In the genomic region with DNA sequence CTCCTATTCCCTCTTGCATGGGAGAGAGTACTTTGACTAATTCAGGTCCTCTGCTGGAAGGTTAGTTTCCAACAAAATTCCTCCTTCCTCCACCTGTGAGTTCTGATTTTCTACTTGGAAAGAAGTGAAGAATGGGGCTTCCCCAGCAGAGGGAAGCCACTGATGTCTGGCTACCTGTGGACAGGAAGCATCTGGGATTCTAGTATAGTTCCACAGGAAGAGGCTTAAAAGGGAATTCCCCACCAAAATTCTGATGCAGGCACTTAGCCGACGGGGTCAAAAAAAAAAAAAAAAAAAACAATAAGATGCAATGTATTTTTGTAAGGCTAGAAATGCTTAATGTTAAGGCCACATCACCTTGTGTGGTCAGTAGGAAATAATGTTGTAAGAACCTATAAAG, we compare ENCODE assay signal across 13 cellular contexts. TPM values are rescaled to one million over a fixed set of nuclear protein-coding genes. Genes with fewer than 3 reads are reported as not detected.
A peak's percentile ranks its signal among the peaks of the same experiment; 100 is the strongest.
DNase-seq lines count a peak whose midpoint lies in the region; ATAC-seq, FAIRE-seq and TF ChIP-seq lines count a peak whose summit lies in the region.
"Had no signal": no experiment of that assay in that cellular context is flagged by ENCODE, and none has a peak within 500 bp of the region (broad histone marks: within the 10 kb centered on the region; RNA-seq: fewer than 3 reads in every experiment).

No MANE protein-coding gene starts in this region.

- POLR2A ChIA-PET in endothelial cell of umbilical vein (lab: Charles Lee): interaction anchor here (1.1 to 1.2 kb wide), 2 partner anchors 38 to 46 kb away, joined by 3 to 5 read pairs; partner anchors contain the start of genes PCDHGC3 and PCDHGC4

- no peak overlapping the region for H3K4me2 ChIP-seq in endothelial cell of umbilical vein (ENCODE audit: insufficient read depth, low read length)

- H3K36me3 Mint-ChIP-seq in CD4-positive, CD25-positive, alpha-beta regulatory T cell: peaks cover 76% of the 10 kb centered on the region
- H3K36me3 Mint-ChIP-seq in osteocyte (ENCODE audit: unreplicated experiment): peaks cover 10% of the 10 kb centered on the region

- H3K27me3 ChIP-seq in CD4-positive, CD25-positive, alpha-beta regulatory T cell (ENCODE audit: control insufficient read depth, insufficient read depth, low read length): no peaks in the 10 kb centered on the region
- H3K27me3 ChIP-seq in SJCRH30 (no peaks in the 10 kb centered on the region), endothelial cell of umbilical vein (ENCODE audit: control insufficient read depth in 2 of 2, insufficient read depth in 2 of 2, low read length in 2 of 2) (no peaks in the 10 kb centered on the region)

- no peak for DNase-seq in CD4-positive, CD25-positive, alpha-beta regulatory T cell
- no peak for DNase-seq in SJCRH30
- DNase-seq in endothelial cell of umbilical vein (ENCODE audit: low read depth, low spot score): peak; percentile 62
- DNase-seq in osteocyte (ENCODE audit: extremely low spot score, unreplicated experiment): no peak
- DNase-seq in HUDEP-2 (lab: John Stamatoyannopoulos, UW; ENCODE audit: unreplicated experiment in 76 of 76): no peak
- no peak for DNase-seq in globus pallidus (ENCODE audit: low spot score)
- DNase-seq in activated gamma-delta T cell treated with Interleukin-2 at 50 U/mL for 16 hours: no peak
- DNase-seq: hippocampal formation; NCI-H1694 treated with DMSO at 0.1 percent for 48 hours; NK-92 treated with Interleukin-12 subunit alpha and Interleukin-12 subunit beta, amount 100 ng/mL, for 24 hours had no signal

- no peak for FAIRE-seq in endothelial cell of umbilical vein (lab: Jason Lieb, UNC)

- peaks cover 98% of the 10 kb centered on the region for H3K36me3 ChIP-seq in CD4-positive, CD25-positive, alpha-beta regulatory T cell (ENCODE audit: control insufficient read depth, insufficient read depth, low read length)
- H3K36me3 ChIP-seq in SJCRH30 (peaks cover 35% of the 10 kb centered on the region), endothelial cell of umbilical vein (ENCODE audit: control insufficient read depth in 2 of 2, extremely low read depth in 1 of 2, insufficient read depth in 2 of 2, low read length in 2 of 2) (peaks cover 8 to 14% of the 10 kb centered on the region in 2 experiments)

- no peak for TF ChIP-seq CTCF in endothelial cell of umbilical vein (IDR thresholded peaks at IDR 0.05; ENCODE audit: extremely low read depth in 1 of 2, insufficient read depth in 1 of 2, low read depth in 1 of 2, low read length in 2 of 2)
- no peak for TF ChIP-seq CTCF in osteocyte (IDR thresholded peaks at IDR 0.05)

- no peak overlapping the region for H3K9ac ChIP-seq in endothelial cell of umbilical vein (replicated peaks; ENCODE audit: extremely low read depth, insufficient read depth, low read length)

- H3K27ac ChIP-seq in CD4-positive, CD25-positive, alpha-beta regulatory T cell (ENCODE audit: insufficient read depth, low read length, poor library complexity, severe bottlenecking): no peak overlapping the region
- H3K27ac ChIP-seq in SJCRH30: peak overlapping the region; percentile 89
- peak overlapping the region; percentile 84 for H3K27ac ChIP-seq in endothelial cell of umbilical vein (ENCODE audit: insufficient read depth, low read depth, low read length)

- H3K27ac Mint-ChIP-seq in CD4-positive, CD25-positive, alpha-beta regulatory T cell: peak overlapping the region in 2 of 3 donors; percentile 23 to 51
- peak overlapping the region; percentile 97 for H3K27ac Mint-ChIP-seq in osteocyte (ENCODE audit: unreplicated experiment)

- H3K9me3 ChIP-seq in CD4-positive, CD25-positive, alpha-beta regulatory T cell (ENCODE audit: control insufficient read depth in 2 of 2, low read length in 2 of 2): no peaks in the 10 kb centered on the region
- H3K9me3 ChIP-seq in SJCRH30 (replicated peaks) (no peaks in the 10 kb centered on the region), endothelial cell of umbilical vein (replicated peaks; ENCODE audit: control insufficient read depth, insufficient read depth, low read length) (no peaks in the 10 kb centered on the region)

- H3K9me1 ChIP-seq in endothelial cell of umbilical vein (replicated peaks; ENCODE audit: control insufficient read depth, extremely low read depth, insufficient read depth, low read length): no peaks in the 10 kb centered on the region

- CTCF ChIA-PET in endothelial cell of umbilical vein (lab: Charles Lee): interaction anchor here (1.2 to 10.9 kb wide), 13 partner anchors 9 to 115 kb away, joined by 4 to 308 read pairs (median 19); partner anchors contain the start of genes PCDHGA10, PCDHGA11, PCDHGA12 and PCDHGB6

- intact Hi-C loops in endothelial cell of umbilical vein (cut with micrococcal nuclease): loop anchor here (5.0 kb wide), 1 partner anchor 185 kb away; the partner anchor contains the start of gene PCDHGA2

- H3K27me3 Mint-ChIP-seq in CD4-positive, CD25-positive, alpha-beta regulatory T cell: no peaks in the 10 kb centered on the region
- H3K27me3 Mint-ChIP-seq in osteocyte (ENCODE audit: unreplicated experiment): no peaks in the 10 kb centered on the region
- H3K27me3 Mint-ChIP-seq: dendritic cell treated with granulocyte-macrophage colony-stimulating factor and Interleukin-4, amounts not matched to agents 40 ng/mL and 50 ng/mL, for 4 days had no signal

- no peaks in the 10 kb centered on the region for H3K79me2 ChIP-seq in endothelial cell of umbilical vein (ENCODE audit: control insufficient read depth, insufficient read depth, low read length)

- H4K20me1 ChIP-seq in endothelial cell of umbilical vein (replicated peaks; ENCODE audit: control insufficient read depth, extremely low read depth, insufficient read depth, low read length): no peaks in the 10 kb centered on the region

- no TSS peak for BruUV-seq in endothelial cell of umbilical vein (replicated peaks; lab: Mats Ljungman, UMichigan)

- ATAC-seq in CD4-positive, CD25-positive, alpha-beta regulatory T cell (ENCODE audit: low read depth in 2 of 2): no peak
- no peak for ATAC-seq in HG03175 (IDR thresholded peaks at IDR 0.05; ENCODE audit: unreplicated experiment)

- H3K4me1 ChIP-seq in CD4-positive, CD25-positive, alpha-beta regulatory T cell (ENCODE audit: control insufficient read depth, insufficient read depth, low read length, poor library complexity, severe bottlenecking): no peaks in the 10 kb centered on the region
- H3K4me1 ChIP-seq in SJCRH30: peaks cover 71% of the 10 kb centered on the region
- H3K4me1 ChIP-seq in endothelial cell of umbilical vein (ENCODE audit: control insufficient read depth, extremely low read depth, insufficient read depth, low read length): peaks cover 29% of the 10 kb centered on the region

- no peak overlapping the region for H3K4me3 ChIP-seq in CD4-positive, CD25-positive, alpha-beta regulatory T cell (ENCODE audit: low read depth, low read length)
- H3K4me3 ChIP-seq in SJCRH30 (no peak overlapping the region), endothelial cell of umbilical vein (replicated peaks in 1 of 3; ENCODE audit: insufficient read depth in 1 of 3, low read depth in 1 of 3, low read length in 3 of 3) (no peak overlapping the region)

- H3K4me3 Mint-ChIP-seq in CD4-positive, CD25-positive, alpha-beta regulatory T cell: no peak overlapping the region
- no peak overlapping the region for H3K4me3 Mint-ChIP-seq in osteocyte (ENCODE audit: unreplicated experiment)
- H3K4me3 Mint-ChIP-seq: dendritic cell treated with granulocyte-macrophage colony-stimulating factor and Interleukin-4, amounts not matched to agents 40 ng/mL and 50 ng/mL, for 4 days had no signal

- H3K9me3 Mint-ChIP-seq in CD4-positive, CD25-positive, alpha-beta regulatory T cell: no peaks in the 10 kb centered on the region
- no peaks in the 10 kb centered on the region for H3K9me3 Mint-ChIP-seq in osteocyte (ENCODE audit: unreplicated experiment)
- H3K9me3 Mint-ChIP-seq: dendritic cell treated with granulocyte-macrophage colony-stimulating factor and Interleukin-4, amounts not matched to agents 40 ng/mL and 50 ng/mL, for 4 days had no signal

- peaks cover 5 to 22% (median 16%) of the 10 kb centered on the region in 4 donors for H3K4me1 Mint-ChIP-seq in CD4-positive, CD25-positive, alpha-beta regulatory T cell
- peaks cover 87% of the 10 kb centered on the region for H3K4me1 Mint-ChIP-seq in osteocyte (ENCODE audit: unreplicated experiment)

- dilution Hi-C loops in endothelial cell of umbilical vein (cut with MboI; ENCODE audit: extremely low pct_ligation_motif_present, low sequenced_read_pairs): no loop called here

- TF ChIP-seq POLR2A in endothelial cell of umbilical vein (IDR thresholded peaks at IDR 0.05; ENCODE audit: low read depth, low read length): no peak

- no peak overlapping the region for H2AFZ ChIP-seq in endothelial cell of umbilical vein (ENCODE audit: low read depth, low read length)

RNA-seq across cellular contexts. Expression of gene PCDHGC5, which starts 33.4 kb away (rescaled TPM):
- not detected for total RNA-seq in CD4-positive, CD25-positive, alpha-beta regulatory T cell
- not detected for polyA plus RNA-seq in CD4-positive, CD25-positive, alpha-beta regulatory T cell
- total RNA-seq in SJCRH30 (2014; rRNA removed; shearing (Covaris generic)): 1.3 and 2.8 TPM in 2 replicates
- total RNA-seq in endothelial cell of umbilical vein (0.60 and 1.2 TPM in 2 replicates), osteocyte (1.4 and 1.9 TPM in 2 replicates)
- polyA plus RNA-seq in endothelial cell of umbilical vein: 0.21 and 0.48 TPM in 2 replicates
- polyA plus RNA-seq in endothelial cell of umbilical vein (2011; cell fraction: cytosol; rRNA removed): 0.01 and 0.06 TPM in 2 replicates
- polyA plus RNA-seq in endothelial cell of umbilical vein (2011; cell fraction: nucleus; rRNA removed): 2.4 and 3.9 TPM in 2 replicates
- 0.08 TPM in 1 of 2 replicates, not detected in the other for polyA plus RNA-seq in endothelial cell of umbilical vein (2012)
- 4.8 and 6.1 TPM in 2 replicates for polyA minus RNA-seq in endothelial cell of umbilical vein
- polyA minus RNA-seq in endothelial cell of umbilical vein (2011; cell fraction: cytosol; rRNA and poly(A)+ RNA removed): not detected
- polyA minus RNA-seq in endothelial cell of umbilical vein (2011; cell fraction: nucleus; rRNA and poly(A)+ RNA removed): 7.8 and 9.1 TPM in 2 replicates

RNA-seq across cellular contexts. Expression of gene PCDHGC4, which starts 37.5 kb away (rescaled TPM):
- not detected for total RNA-seq in CD4-positive, CD25-positive, alpha-beta regulatory T cell
- polyA plus RNA-seq in CD4-positive, CD25-positive, alpha-beta regulatory T cell: not detected
- 3.4 and 3.6 TPM in 2 replicates for total RNA-seq in SJCRH30 (2014; rRNA removed; shearing (Covaris generic))
- total RNA-seq in endothelial cell of umbilical vein (0.90 and 2.1 TPM in 2 replicates), osteocyte (2.8 and 3.7 TPM in 2 replicates)
- polyA plus RNA-seq in endothelial cell of umbilical vein: 0.25 and 0.32 TPM in 2 replicates
- polyA plus RNA-seq in endothelial cell of umbilical vein (2011; cell fraction: cytosol; rRNA removed): 0.06 and 0.11 TPM in 2 replicates
- 1.8 and 2.4 TPM in 2 replicates for polyA plus RNA-seq in endothelial cell of umbilical vein (2011; cell fraction: nucleus; rRNA removed)
- polyA plus RNA-seq in endothelial cell of umbilical vein (2012): 0.05 TPM in 1 of 2 replicates, not detected in the other
- polyA minus RNA-seq in endothelial cell of umbilical vein: 4.3 and 5.5 TPM in 2 replicates
- not detected for polyA minus RNA-seq in endothelial cell of umbilical vein (2011; cell fraction: cytosol; rRNA and poly(A)+ RNA removed)
- 9.6 and 9.7 TPM in 2 replicates for polyA minus RNA-seq in endothelial cell of umbilical vein (2011; cell fraction: nucleus; rRNA and poly(A)+ RNA removed)
- total RNA-seq: HT-29 had no signal

RNA-seq across cellular contexts. Expression of gene PCDHGC3, which starts 46.5 kb away (rescaled TPM):
- total RNA-seq in CD4-positive, CD25-positive, alpha-beta regulatory T cell: 0.35 TPM
- polyA plus RNA-seq in CD4-positive, CD25-positive, alpha-beta regulatory T cell: under 1 TPM in 1 of 4 donors, not detected in 3; 0.09 TPM
- total RNA-seq in SJCRH30 (2014; rRNA removed; shearing (Covaris generic)): 105 and 109 TPM in 2 replicates
- total RNA-seq in endothelial cell of umbilical vein (25.4 and 36.1 TPM in 2 replicates), osteocyte (92.4 and 99.9 TPM in 2 replicates)
- 9.2 and 14.9 TPM in 2 replicates for polyA plus RNA-seq in endothelial cell of umbilical vein
- polyA plus RNA-seq in endothelial cell of umbilical vein (2011; cell fraction: cytosol; rRNA removed): 21.8 and 23.9 TPM in 2 replicates
- 4.5 and 4.7 TPM in 2 replicates for polyA plus RNA-seq in endothelial cell of umbilical vein (2011; cell fraction: nucleus; rRNA removed)
- 15.4 and 21.2 TPM in 2 replicates for polyA plus RNA-seq in endothelial cell of umbilical vein (2012)
- 8.1 and 12.1 TPM in 2 replicates for polyA minus RNA-seq in endothelial cell of umbilical vein
- polyA minus RNA-seq in endothelial cell of umbilical vein (2011; cell fraction: cytosol; rRNA and poly(A)+ RNA removed): not detected
- polyA minus RNA-seq in endothelial cell of umbilical vein (2011; cell fraction: nucleus; rRNA and poly(A)+ RNA removed): 12.4 and 15.4 TPM in 2 replicates

Comparison
In these comparisons a context has a peak if more than half of its experiments do, and no peak if none do; other contexts are left out.
1. RNA of gene PCDHGC3, which starts 46.5 kb away (total RNA-seq): 105 to 109 TPM in SJCRH30, 92.4 to 99.9 TPM in osteocyte and 25.4 to 36.1 TPM in endothelial cell of umbilical vein; 0.35 TPM in CD4-positive, CD25-positive, alpha-beta regulatory T cell (single experiment); every median in the first group is over 10 times any median in the second.